1 cellular context compared by ENCODE assay signal in genomic region chr4:128574706-128575105, GRCh38.
A peak's percentile ranks its signal among the peaks of the same experiment; 100 is the strongest.
TF ChIP-seq lines count a peak whose summit lies in the region.

No MANE protein-coding gene starts in this region.

TF ChIP-seq in K562, 482 proteins besides CTCF, POLR2A, EP300 and RAD21 (continued from another document):
- TF ChIP-seq ATF1 (CRISPR knock-in tag; IDR thresholded peaks at IDR 0.05) = no peak
- no peak for TF ChIP-seq ATF1 (tag; IDR thresholded peaks at IDR 0.05)
- 0 out of 2 replicates have a peak, but pooled peaks have one; percentile 9 for TF ChIP-seq TEAD4 (IDR thresholded peaks at IDR 0.05; ENCODE audit: low read length)
- no peak for TF ChIP-seq TEAD4 (CRISPR knock-in tag; IDR thresholded peaks at IDR 0.05; ENCODE audit: borderline replicate concordance)
- TF ChIP-seq ELF1 (tag; IDR thresholded peaks at IDR 0.05) = no peak
- no peak for TF ChIP-seq KLF10 (CRISPR knock-in tag; IDR thresholded peaks at IDR 0.05)
- peak in 1 of 2 experiments; percentile 61; a peak in 1 of 4 replicates for TF ChIP-seq MAZ (CRISPR knock-in tag; conservative IDR thresholded peaks at IDR 0.05 in 1 of 2, IDR thresholded peaks at IDR 0.05 in 1 of 2)
- 0 out of 2 replicates have a peak, but pooled peaks have one; percentile 55 for TF ChIP-seq CC2D1A (IDR thresholded peaks at IDR 0.05)
- no peak for TF ChIP-seq PML (IDR thresholded peaks at IDR 0.05; ENCODE audit: low read length)
- TF ChIP-seq TOE1 (IDR thresholded peaks at IDR 0.05; ENCODE audit: borderline replicate concordance) = no peak
- TF ChIP-seq TOE1 (CRISPR knock-in tag; IDR thresholded peaks at IDR 0.05; ENCODE audit: borderline replicate concordance, low read depth) = no peak
- TF ChIP-seq ZSCAN29 (IDR thresholded peaks at IDR 0.05) = no peak
- no peak for TF ChIP-seq THRAP3 (IDR thresholded peaks at IDR 0.05; ENCODE audit: borderline replicate concordance)
- no peak for TF ChIP-seq FOS (IDR thresholded peaks at IDR 0.05; ENCODE audit: extremely low read depth, insufficient read length)
- peak; percentile 47; the same call in 1 of the 2 replicates for TF ChIP-seq RNF2 (IDR thresholded peaks at IDR 0.05)
- no peak for TF ChIP-seq ID3 (CRISPR knock-in tag; IDR thresholded peaks at IDR 0.05)
- no peak for TF ChIP-seq ID3 (tag; IDR thresholded peaks at IDR 0.05)
